9 cellular contexts compared by ENCODE assay signal in the genomic region with DNA sequence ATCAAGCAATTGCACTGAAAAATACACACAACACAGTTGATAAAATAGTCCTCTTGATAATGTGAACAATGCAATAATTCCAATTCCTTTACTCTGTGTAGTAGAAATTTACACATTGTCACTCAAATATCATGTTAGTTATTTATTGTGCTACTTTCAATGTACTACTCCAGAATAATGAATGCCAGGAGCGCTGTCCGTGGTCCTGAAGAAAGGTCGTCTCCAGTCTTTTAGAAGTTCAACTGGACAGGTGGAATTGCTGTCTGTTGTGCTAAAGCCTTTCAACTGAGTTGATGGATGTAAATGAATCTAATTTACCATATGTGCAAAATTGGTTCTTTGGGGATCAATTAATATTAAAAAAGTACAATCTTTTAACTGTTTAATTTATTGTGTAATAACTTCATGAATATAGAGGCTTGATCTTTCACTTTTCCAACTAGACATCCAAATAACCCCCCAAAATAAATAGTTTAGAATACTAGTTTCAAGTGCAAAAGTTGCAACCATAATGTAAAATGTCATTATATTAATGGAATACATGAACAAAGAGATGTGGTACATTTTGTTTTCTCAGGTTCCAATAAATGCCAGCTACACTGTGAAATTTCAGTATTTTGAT. TPM values are rescaled to one million over a fixed set of nuclear protein-coding genes. Genes with fewer than 3 reads are reported as not detected.
A peak's percentile ranks its signal among the peaks of the same experiment; 100 is the strongest.
DNase-seq lines count a peak whose midpoint lies in the region; ATAC-seq and TF ChIP-seq lines count a peak whose summit lies in the region.
"Had no signal": no experiment of that assay in that cellular context is flagged by ENCODE, and none has a peak within 500 bp of the region (broad histone marks: within the 10 kb centered on the region; RNA-seq: fewer than 3 reads in every experiment).

No MANE protein-coding gene starts in this region.

- WGBS in hepatocyte (ENCODE audit: low lambda C conversion rate, missing lambda C conversion rate): 1% methylated on average over 3 of the region's 3 CpGs
- WGBS in upper lobe of left lung, 2 donors: 3 to 6% methylated on average over 3 of the region's 3 CpGs

- H4K20me1 ChIP-seq in hepatocyte (ENCODE audit: insufficient read depth, poor library complexity, severe bottlenecking): no peaks in the 10 kb centered on the region

- H3K4me3 ChIP-seq in hepatocyte (no peak overlapping the region), upper lobe of right lung (no peak overlapping the region), upper lobe of left lung (no peak overlapping the region)

- TF ChIP-seq CTCF in hepatocyte (IDR thresholded peaks at IDR 0.05; ENCODE audit: poor library complexity): no peak
- TF ChIP-seq CTCF in upper lobe of right lung (IDR thresholded peaks at IDR 0.05): no peak
- TF ChIP-seq CTCF in upper lobe of left lung (IDR thresholded peaks at IDR 0.05): no peak

- peaks cover 67% of the 10 kb centered on the region for H3K27me3 Mint-ChIP-seq in activated CD4-positive, alpha-beta T cell treated with anti-CD3 and anti-CD28 coated beads, Interleukin-2, amount 10 ng/mL, durations not matched to agents 7 days and 5 days

- intact Hi-C loops in upper lobe of right lung (cut with DNase I): no loop called here

- no peak overlapping the region for H3K27ac Mint-ChIP-seq in activated CD4-positive, alpha-beta T cell treated with anti-CD3 and anti-CD28 coated beads, Interleukin-2, amount 10 ng/mL, durations not matched to agents 7 days and 5 days

- peaks cover 65% of the 10 kb centered on the region for H3K27me3 ChIP-seq in hepatocyte
- peaks cover 68% of the 10 kb centered on the region for H3K27me3 ChIP-seq in upper lobe of right lung
- peaks cover 0 to 29% (median 13%) of the 10 kb centered on the region in 4 donors for H3K27me3 ChIP-seq in upper lobe of left lung

- H3K9me3 ChIP-seq in hepatocyte (ENCODE audit: low read depth): no peaks in the 10 kb centered on the region
- no peaks in the 10 kb centered on the region for H3K9me3 ChIP-seq in upper lobe of right lung
- no peaks in the 10 kb centered on the region for H3K9me3 ChIP-seq in upper lobe of left lung

- no peak overlapping the region for H3K4me3 Mint-ChIP-seq in activated CD4-positive, alpha-beta T cell treated with anti-CD3 and anti-CD28 coated beads, Interleukin-2, amount 10 ng/mL, durations not matched to agents 7 days and 5 days

- H3K27ac ChIP-seq in hepatocyte (no peak overlapping the region), upper lobe of right lung (no peak overlapping the region), upper lobe of left lung (no peak overlapping the region)
- H3K27ac ChIP-seq: parathyroid adenoma had no signal

- CTCF ChIA-PET in activated CD4-positive, alpha-beta T cell treated with anti-CD3 and anti-CD28 coated beads, Interleukin-2, amount 10 ng/mL, durations not matched to agents 7 days and 5 days (lab: Charles Lee): no interaction called here

- H3K79me2 ChIP-seq in hepatocyte: no peaks in the 10 kb centered on the region
- H3K79me2 ChIP-seq: parathyroid adenoma had no signal

- H3K4me1 ChIP-seq in hepatocyte (ENCODE audit: insufficient read depth): peaks cover 2% of the 10 kb centered on the region
- H3K4me1 ChIP-seq in upper lobe of right lung: no peaks in the 10 kb centered on the region
- peaks cover 0 to 16% (median 7%) of the 10 kb centered on the region in 4 donors for H3K4me1 ChIP-seq in upper lobe of left lung
- H3K4me1 ChIP-seq: parathyroid adenoma had no signal

- peak; percentile 74 for DNase-seq in DMS 273 (lab: John Stamatoyannopoulos, UW; ENCODE audit: unreplicated experiment)
- peak; percentile 67 for DNase-seq in HuH-7 (ENCODE audit: low spot score)
- peak; percentile 64 for DNase-seq in activated CD4-positive, alpha-beta T cell treated with anti-CD3 and anti-CD28 coated beads, Interleukin-2, amount 10 ng/mL, durations not matched to agents 7 days and 5 days
- peak; percentile 83 for DNase-seq in hepatocyte (ENCODE audit: low spot score)
- DNase-seq in upper lobe of right lung: no peak
- no peak for DNase-seq in upper lobe of left lung
- no peak for DNase-seq in D341Med (ENCODE audit: low spot score)

- no peaks in the 10 kb centered on the region for H3K9me3 Mint-ChIP-seq in activated CD4-positive, alpha-beta T cell treated with anti-CD3 and anti-CD28 coated beads, Interleukin-2, amount 10 ng/mL, durations not matched to agents 7 days and 5 days

- H3K36me3 ChIP-seq in hepatocyte (replicated peaks; ENCODE audit: insufficient read depth, low read depth): no peaks in the 10 kb centered on the region
- H3K36me3 ChIP-seq in upper lobe of right lung: no peaks in the 10 kb centered on the region
- no peaks in the 10 kb centered on the region for H3K36me3 ChIP-seq in upper lobe of left lung

- no peak for TF ChIP-seq EP300 in upper lobe of left lung (IDR thresholded peaks at IDR 0.05)

- no peaks in the 10 kb centered on the region for H3K4me1 Mint-ChIP-seq in activated CD4-positive, alpha-beta T cell treated with anti-CD3 and anti-CD28 coated beads, Interleukin-2, amount 10 ng/mL, durations not matched to agents 7 days and 5 days

- POLR2A ChIA-PET in activated CD4-positive, alpha-beta T cell treated with anti-CD3 and anti-CD28 coated beads, Interleukin-2, amount 10 ng/mL, durations not matched to agents 7 days and 5 days (lab: Charles Lee): no interaction called here

- no peak overlapping the region for H3K4me2 ChIP-seq in hepatocyte

- TF ChIP-seq POLR2A in upper lobe of left lung (IDR thresholded peaks at IDR 0.05): no peak

- ATAC-seq in upper lobe of right lung (peak; percentile 35), upper lobe of left lung (ENCODE audit: low FRiP score in 2 of 2) (no peak), HG02981 (IDR thresholded peaks at IDR 0.05; ENCODE audit: unreplicated experiment) (no peak)

- H3K36me3 Mint-ChIP-seq in activated CD4-positive, alpha-beta T cell treated with anti-CD3 and anti-CD28 coated beads, Interleukin-2, amount 10 ng/mL, durations not matched to agents 7 days and 5 days (ENCODE audit: low read depth): no peaks in the 10 kb centered on the region

- no peaks in the 10 kb centered on the region for H3K9me2 ChIP-seq in hepatocyte (replicated peaks; ENCODE audit: insufficient read depth)

- H2AFZ ChIP-seq in hepatocyte: no peak overlapping the region
- H2AFZ ChIP-seq: parathyroid adenoma had no signal

RNA-seq across cellular contexts. Expression of gene GRIK2, which starts 3.2 kb away (rescaled TPM):
- not detected for total RNA-seq in activated CD4-positive, alpha-beta T cell treated with anti-CD3 and anti-CD28 coated beads, Interleukin-2, amount 10 ng/mL, durations not matched to agents 7 days and 5 days
- 5.1 and 6.2 TPM in 2 replicates for total RNA-seq in hepatocyte
- polyA plus RNA-seq in hepatocyte: 1.6 and 5.8 TPM in 2 replicates
- total RNA-seq in upper lobe of right lung: 0.38 TPM
- total RNA-seq in upper lobe of left lung: 1 to 10 TPM in 1 of 6 donors, under 1 TPM in 3, not detected in 2; 0.07 to 1.2 (median 0.50) TPM

Comparison
In these comparisons a context has a peak if more than half of its experiments do, and no peak if none do; other contexts are left out.
1. DNase-seq: peak in DMS 273 (single experiment), HuH-7 (single experiment), activated CD4-positive, alpha-beta T cell treated with anti-CD3 and anti-CD28 coated beads, Interleukin-2, amount 10 ng/mL, durations not matched to agents 7 days and 5 days (single experiment) and hepatocyte (single experiment); none in upper lobe of right lung (single experiment), upper lobe of left lung (0 of 2) and D341Med (single experiment).